In the genomic region with DNA sequence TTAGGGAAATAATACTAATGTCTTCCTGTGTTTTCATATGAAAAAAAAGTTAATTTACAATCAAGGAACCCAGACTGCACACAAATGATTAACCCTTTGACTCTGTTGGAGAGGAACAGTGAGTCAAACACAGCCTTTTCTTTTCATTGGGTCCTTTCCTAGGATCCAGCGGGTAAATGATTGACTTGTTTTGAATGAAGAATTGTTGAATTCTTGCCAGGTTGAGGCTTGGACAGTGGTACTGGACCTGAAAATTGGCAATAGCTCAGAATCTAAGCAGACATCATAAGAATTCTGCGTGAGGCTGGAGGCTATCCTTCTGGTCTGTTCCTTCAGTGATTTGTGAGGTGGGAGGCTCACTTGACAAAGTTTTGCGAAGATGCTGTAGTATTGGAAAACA, we compare ENCODE assay signal across 19 cellular contexts.
"Had no signal": no experiment of that assay in that cellular context is flagged by ENCODE, and none has a peak within 500 bp of the region (broad histone marks: within the 10 kb centered on the region; RNA-seq: fewer than 3 reads in every experiment).

No MANE protein-coding gene starts in this region.

- H3K9me3 Mint-ChIP-seq: natural killer cell, neural progenitor cell had no signal

- H3K9ac ChIP-seq: neural progenitor cell had no signal

- H3K36me3 ChIP-seq: heart right ventricle, neural progenitor cell, right atrium auricular region, sigmoid colon, stomach, thoracic aorta had no signal

- H3K4me3 ChIP-seq: heart right ventricle, neural progenitor cell, right atrium auricular region, sigmoid colon, skin epidermis, stomach, thoracic aorta had no signal

- H3K4me1 ChIP-seq: heart right ventricle, neural progenitor cell, right atrium auricular region, sigmoid colon, stomach had no signal

- H3K36me3 Mint-ChIP-seq: natural killer cell, neural progenitor cell had no signal

- H3K27ac ChIP-seq: foreskin keratinocyte, heart right ventricle, neural progenitor cell, right atrium auricular region, sigmoid colon, skin epidermis, stomach, thoracic aorta had no signal

- FAIRE-seq: islet of Langerhans had no signal

- H3K9me3 ChIP-seq: right atrium auricular region, sigmoid colon, stomach, thoracic aorta had no signal

- H3K27me3 ChIP-seq: foreskin keratinocyte, neural progenitor cell, right atrium auricular region, sigmoid colon had no signal

- H3K4me3 Mint-ChIP-seq: effector memory CD8-positive, alpha-beta T cell; natural killer cell; neural progenitor cell had no signal

- DNase-seq: effector memory CD8-positive, alpha-beta T cell; foreskin keratinocyte; heart right ventricle; hypothalamus; left colon; natural killer cell; posterior cingulate gyrus; sigmoid colon; stimulated activated CD4-positive, alpha-beta T cell treated with anti-CD3 and anti-CD28 coated beads, Interleukin-2, amount 100 ng/mL, for 24 hours; stimulated activated CD4-positive, alpha-beta T cell treated with anti-CD3 and anti-CD28 coated beads, Interleukin-4, amount 100 ng/mL, for 4 hours; stimulated activated naive CD4-positive, alpha-beta T cell; stomach; substantia nigra; trophoblast cell had no signal

- H2AFZ ChIP-seq: neural progenitor cell had no signal

- H3K4me1 Mint-ChIP-seq: natural killer cell had no signal

- H3K4me2 ChIP-seq: neural progenitor cell had no signal

- H3K27ac Mint-ChIP-seq: effector memory CD8-positive, alpha-beta T cell; natural killer cell; neural progenitor cell had no signal

- ATAC-seq: effector memory CD8-positive, alpha-beta T cell; foreskin keratinocyte; heart right ventricle; left colon; natural killer cell had no signal
